14 cellular contexts compared by ENCODE assay signal in the genomic region with DNA sequence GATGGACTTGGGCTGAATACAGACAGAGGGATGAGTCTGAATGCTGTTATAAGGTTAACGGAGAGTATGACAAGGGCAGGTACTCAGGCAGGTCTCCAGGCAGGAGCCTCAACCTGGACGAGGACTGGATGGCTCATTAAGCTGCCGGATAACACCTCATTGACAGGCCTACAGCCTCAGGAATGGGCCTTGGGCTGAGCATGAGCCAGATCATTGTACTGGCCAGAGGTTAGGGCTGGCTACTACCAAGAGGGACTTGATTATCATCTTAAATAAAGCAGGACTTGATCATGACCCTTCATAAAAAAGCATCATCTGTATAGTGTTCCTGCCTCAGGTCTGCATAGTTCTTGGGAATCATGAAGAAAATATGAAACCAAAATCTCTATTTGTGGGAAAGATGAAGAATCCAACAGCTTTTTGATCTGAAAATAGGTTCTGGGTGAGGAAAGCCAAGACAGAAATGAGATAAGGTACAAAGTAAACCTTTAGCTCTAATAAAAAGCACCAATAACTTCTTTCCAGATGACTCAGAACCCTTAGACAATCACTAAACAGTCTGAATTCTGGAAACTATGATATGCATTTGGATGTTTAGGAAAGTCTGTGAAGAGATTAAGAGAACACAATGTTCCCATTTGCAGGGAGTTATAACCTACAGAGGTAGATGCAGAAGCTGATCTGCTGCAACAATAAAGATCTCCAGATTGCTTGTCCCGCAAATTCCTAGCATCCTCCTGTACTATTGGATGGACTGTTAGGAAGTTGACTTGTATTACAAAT.
A peak's percentile ranks its signal among the peaks of the same experiment; 100 is the strongest.
DNase-seq lines count a peak whose midpoint lies in the region; TF ChIP-seq lines count a peak whose summit lies in the region.
"Had no signal": no experiment of that assay in that cellular context is flagged by ENCODE, and none has a peak within 500 bp of the region (broad histone marks: within the 10 kb centered on the region; RNA-seq: fewer than 3 reads in every experiment).

No MANE protein-coding gene starts in this region.

- DNase-seq in LNCaP clone FGC (ENCODE audit: low read depth) (peak; percentile 51), dorsolateral prefrontal cortex (no peak), activated gamma-delta T cell (lab: John Stamatoyannopoulos, UW) (no peak), SKM-1 treated with dmso at 0.1 percent for 144 hours (lab: John Stamatoyannopoulos, UW; ENCODE audit: unreplicated experiment) (no peak)
- DNase-seq in activated CD4-positive, alpha-beta T cell treated with anti-CD3 and anti-CD28 coated beads for 4 hours = no peak
- DNase-seq: BE2C; CD4-positive, alpha-beta memory T cell; COR-L47; GF-D8 had no signal

- no peaks in the 10 kb centered on the region for H3K27me3 ChIP-seq in dorsolateral prefrontal cortex
- H3K27me3 ChIP-seq: BE2C had no signal

- H3K4me3 ChIP-seq in LNCaP clone FGC (ENCODE audit: low read depth, low read length) = no peak overlapping the region
- H3K4me3 ChIP-seq in dorsolateral prefrontal cortex = no peak overlapping the region
- H3K4me3 ChIP-seq: A549, HAP-1 had no signal

- intact Hi-C loops in dorsolateral prefrontal cortex (cut with DNase I) = loop anchor here in 1 of 2 donors (5.0 kb wide), 1 partner anchor 34 kb away; no protein-coding TSS in a partner anchor

- no peak for TF ChIP-seq CTCF in LNCaP clone FGC (IDR thresholded peaks at IDR 0.05; ENCODE audit: control insufficient read depth, extremely low read depth, insufficient read depth)
- no peak for TF ChIP-seq CTCF in VCaP (conservative IDR thresholded peaks at IDR 0.05)
- no peak for TF ChIP-seq CTCF in dorsolateral prefrontal cortex (IDR thresholded peaks at IDR 0.05 in 54 of 56, conservative IDR thresholded peaks at IDR 0.05 in 2 of 56; ENCODE audit: low read depth in 1 of 56, partially characterized antibody in 56 of 56)

- H3K27ac ChIP-seq in VCaP (peak overlapping the region; percentile 37), dorsolateral prefrontal cortex (peak overlapping the region in 49 of 59 donors; percentile 0 to 96 (median 48)), temporal lobe (ENCODE audit: low read depth, low read length) (peak overlapping the region; percentile 20)
- H3K27ac ChIP-seq: A549, C4-2B had no signal
